8 cellular contexts compared by ENCODE assay signal in the genomic region with DNA sequence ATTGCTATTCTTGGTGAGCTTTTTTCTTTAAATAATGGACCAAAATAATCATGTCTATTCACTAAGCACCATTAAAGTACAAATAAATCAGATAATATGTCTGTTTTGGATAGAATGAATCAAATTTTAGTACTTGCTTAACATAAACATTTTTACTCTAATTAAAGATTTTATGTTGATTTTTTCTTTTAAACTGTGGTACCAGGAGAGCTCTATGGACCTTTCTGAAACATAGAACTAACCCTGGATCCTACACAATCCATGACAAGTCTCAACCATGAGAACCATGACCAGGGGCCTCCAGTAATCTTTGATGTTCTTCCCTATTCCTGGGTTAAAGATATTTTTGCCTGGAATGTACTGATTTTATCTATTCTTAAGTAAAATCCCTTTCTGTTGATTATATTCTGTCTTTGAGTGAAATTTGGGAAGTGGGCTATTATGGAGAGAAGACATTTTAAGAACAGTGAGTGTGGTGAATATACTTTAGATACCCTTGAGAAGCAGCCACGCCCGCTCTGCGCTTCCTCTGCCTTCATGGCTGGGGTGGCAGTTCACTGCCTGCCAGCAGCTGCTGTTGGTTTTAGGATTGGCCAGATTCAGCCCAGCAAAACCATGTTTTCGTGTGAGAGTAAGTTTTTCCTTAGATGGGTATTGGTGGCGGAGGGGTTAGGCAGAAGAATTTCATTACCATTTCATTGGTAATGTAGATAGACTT. TPM values are rescaled to one million over a fixed set of nuclear protein-coding genes. Genes with fewer than 3 reads are reported as not detected.
"Had no signal": no experiment of that assay in that cellular context is flagged by ENCODE, and none has a peak within 500 bp of the region (broad histone marks: within the 10 kb centered on the region; RNA-seq: fewer than 3 reads in every experiment).

No MANE protein-coding gene starts in this region.

- H3K27ac Mint-ChIP-seq: dendritic cell treated with granulocyte-macrophage colony-stimulating factor and Interleukin-4, amounts not matched to agents 40 ng/mL and 50 ng/mL, for 4 days; stimulated activated effector memory CD8-positive, alpha-beta T cell treated with anti-CD3 and anti-CD28 coated beads, Interleukin-12 subunit alpha, Interleukin-12 subunit beta, amount 100 ng/mL, for 72 hours; T-helper 2 cell treated with Interferon-gamma antibody and Interleukin-4, amounts not matched to agents 5 μg/mL and 100 μg/mL, for 36 hours had no signal

- H3K4me3 ChIP-seq: hepatocyte had no signal

- H3K9me3 ChIP-seq: neutrophil had no signal

- H3K4me3 Mint-ChIP-seq: dendritic cell treated with granulocyte-macrophage colony-stimulating factor and Interleukin-4, amounts not matched to agents 40 ng/mL and 50 ng/mL, for 4 days; effector memory CD8-positive, alpha-beta T cell; stimulated activated effector memory CD8-positive, alpha-beta T cell treated with anti-CD3 and anti-CD28 coated beads, Interleukin-12 subunit alpha, Interleukin-12 subunit beta, amount 100 ng/mL, for 72 hours; T-helper 2 cell treated with Interferon-gamma antibody and Interleukin-4, amounts not matched to agents 5 μg/mL and 100 μg/mL, for 36 hours had no signal

- H3K9me3 Mint-ChIP-seq: dendritic cell treated with granulocyte-macrophage colony-stimulating factor and Interleukin-4, amounts not matched to agents 40 ng/mL and 50 ng/mL, for 4 days; effector memory CD8-positive, alpha-beta T cell; stimulated activated effector memory CD8-positive, alpha-beta T cell treated with anti-CD3 and anti-CD28 coated beads, Interleukin-12 subunit alpha, Interleukin-12 subunit beta, amount 100 ng/mL, for 72 hours; T-helper 2 cell treated with Interferon-gamma antibody and Interleukin-4, amounts not matched to agents 5 μg/mL and 100 μg/mL, for 36 hours had no signal

- H3K79me2 ChIP-seq: hepatocyte had no signal

- H3K27me3 Mint-ChIP-seq: effector memory CD8-positive, alpha-beta T cell had no signal

- H2AFZ ChIP-seq: hepatocyte had no signal

- H3K27me3 ChIP-seq: hepatocyte, neutrophil had no signal

- H3K27ac ChIP-seq: hepatocyte, neutrophil had no signal

- H3K4me2 ChIP-seq: hepatocyte had no signal

RNA-seq across cellular contexts. Expression of a gene that starts 42.2 kb away (rescaled TPM):
- total RNA-seq: subcutaneous adipose tissue had no signal
- polyA plus RNA-seq: right cardiac atrium had no signal
